21 cellular contexts compared by ENCODE assay signal in genomic region chr2:126042089-126042488, GRCh38.
A peak's percentile ranks its signal among the peaks of the same experiment; 100 is the strongest.
DNase-seq lines count a peak whose midpoint lies in the region; ATAC-seq and TF ChIP-seq lines count a peak whose summit lies in the region.
"Had no signal": no experiment of that assay in that cellular context is flagged by ENCODE, and none has a peak within 500 bp of the region (broad histone marks: within the 10 kb centered on the region; RNA-seq: fewer than 3 reads in every experiment).

No MANE protein-coding gene starts in this region.

- no peaks in the 10 kb centered on the region for H4K20me1 ChIP-seq in BLaER1
- H4K20me1 ChIP-seq in BLaER1 treated with 17β-estradiol and CSF1 and Interleukin-3, amounts not matched to agents 10 nM and 100 nM, result no peaks in the 10 kb centered on the region

- H3K79me2 ChIP-seq in parathyroid adenoma, result no peaks in the 10 kb centered on the region

- H3K9ac ChIP-seq in BLaER1 (no peak overlapping the region), parathyroid adenoma (no peak overlapping the region)
- H3K9ac ChIP-seq in BLaER1 treated with 17β-estradiol and CSF1 and Interleukin-3, amounts not matched to agents 10 nM and 100 nM, result no peak overlapping the region

- H3K27ac ChIP-seq in BLaER1, result no peak overlapping the region
- H3K27ac ChIP-seq in BLaER1 treated with 17β-estradiol and CSF1 and Interleukin-3, amounts not matched to agents 10 nM and 100 nM, result 0 out of 22 replicates have a peak overlapping the region, but pooled peaks of 1 of the 11 experiments have one; percentile 92
- no peak overlapping the region for H3K27ac ChIP-seq in parathyroid adenoma

- ATAC-seq in left lobe of liver (peak; percentile 33), HG02763 (IDR thresholded peaks at IDR 0.05; ENCODE audit: unreplicated experiment) (no peak)
- ATAC-seq: GM12878 had no signal

- DNase-seq in left lobe of liver (ENCODE audit: low spot score) (no peak), SHP77 treated with DMSO at 0.1 percent for 48 hours (lab: John Stamatoyannopoulos, UW) (no peak), kidney glomerular epithelial cell (lab: John Stamatoyannopoulos, UW) (no peak)
- DNase-seq: 8988T; ACHN; BE2C; CD4-positive, CD25-positive, alpha-beta regulatory T cell; CD8-positive, alpha-beta memory T cell; COR-L47; DMS 273 treated with DMSO at 0.1 percent for 48 hours; DMS153; DMS53; DMS79; DND-41; EL; GDM1 had no signal

- H3K27me3 ChIP-seq in BLaER1 (no peaks in the 10 kb centered on the region), parathyroid adenoma (ENCODE audit: control insufficient read depth, insufficient read depth, low read length) (no peaks in the 10 kb centered on the region)
- no peaks in the 10 kb centered on the region for H3K27me3 ChIP-seq in BLaER1 treated with 17β-estradiol and CSF1 and Interleukin-3, amounts not matched to agents 10 nM and 100 nM
- H3K27me3 ChIP-seq: BE2C had no signal

- peak overlapping the region; percentile 36 for H2AFZ ChIP-seq in parathyroid adenoma

- no peak for TF ChIP-seq CTCF in parathyroid adenoma (IDR thresholded peaks at IDR 0.05)

- H3K36me3 ChIP-seq in BLaER1 (no peaks in the 10 kb centered on the region), parathyroid adenoma (ENCODE audit: control insufficient read depth, insufficient read depth, low read length) (no peaks in the 10 kb centered on the region)
- H3K36me3 ChIP-seq in BLaER1 treated with 17β-estradiol and CSF1 and Interleukin-3, amounts not matched to agents 10 nM and 100 nM, result no peaks in the 10 kb centered on the region
- H3K36me3 ChIP-seq: BE2C had no signal

- peaks cover 51% of the 10 kb centered on the region for H3K4me1 ChIP-seq in BLaER1
- peaks cover 13 to 52% (median 37%) of the 10 kb centered on the region in 10 experiments for H3K4me1 ChIP-seq in BLaER1 treated with 17β-estradiol and CSF1 and Interleukin-3, amounts not matched to agents 10 nM and 100 nM
- no peaks in the 10 kb centered on the region for H3K4me1 ChIP-seq in parathyroid adenoma
- H3K4me1 ChIP-seq: BE2C had no signal

- H3K9me3 ChIP-seq in BLaER1 (no peaks in the 10 kb centered on the region), parathyroid adenoma (ENCODE audit: control insufficient read depth, low read length) (no peaks in the 10 kb centered on the region)
- H3K9me3 ChIP-seq in BLaER1 treated with 17β-estradiol and CSF1 and Interleukin-3, amounts not matched to agents 10 nM and 100 nM (replicated peaks in 1 of 11), result no peaks in the 10 kb centered on the region
- H3K9me3 ChIP-seq: BE2C had no signal

- H3K4me3 ChIP-seq in BLaER1, result no peak overlapping the region
- no peak overlapping the region for H3K4me3 ChIP-seq in BLaER1 treated with 17β-estradiol and CSF1 and Interleukin-3, amounts not matched to agents 10 nM and 100 nM
- no peak overlapping the region for H3K4me3 ChIP-seq in parathyroid adenoma (ENCODE audit: low read depth, low read length)
- H3K4me3 ChIP-seq: GM12878 had no signal

- peak overlapping the region; percentile 44 for H3K4me2 ChIP-seq in BLaER1
- peak overlapping the region in 7 of 11 experiments; percentile 3 to 44 (median 33); a peak in 7 of 22 replicates for H3K4me2 ChIP-seq in BLaER1 treated with 17β-estradiol and CSF1 and Interleukin-3, amounts not matched to agents 10 nM and 100 nM
- H3K4me2 ChIP-seq in parathyroid adenoma (ENCODE audit: low read length), result no peak overlapping the region
